8 cellular contexts compared by ENCODE assay signal in the genomic region with DNA sequence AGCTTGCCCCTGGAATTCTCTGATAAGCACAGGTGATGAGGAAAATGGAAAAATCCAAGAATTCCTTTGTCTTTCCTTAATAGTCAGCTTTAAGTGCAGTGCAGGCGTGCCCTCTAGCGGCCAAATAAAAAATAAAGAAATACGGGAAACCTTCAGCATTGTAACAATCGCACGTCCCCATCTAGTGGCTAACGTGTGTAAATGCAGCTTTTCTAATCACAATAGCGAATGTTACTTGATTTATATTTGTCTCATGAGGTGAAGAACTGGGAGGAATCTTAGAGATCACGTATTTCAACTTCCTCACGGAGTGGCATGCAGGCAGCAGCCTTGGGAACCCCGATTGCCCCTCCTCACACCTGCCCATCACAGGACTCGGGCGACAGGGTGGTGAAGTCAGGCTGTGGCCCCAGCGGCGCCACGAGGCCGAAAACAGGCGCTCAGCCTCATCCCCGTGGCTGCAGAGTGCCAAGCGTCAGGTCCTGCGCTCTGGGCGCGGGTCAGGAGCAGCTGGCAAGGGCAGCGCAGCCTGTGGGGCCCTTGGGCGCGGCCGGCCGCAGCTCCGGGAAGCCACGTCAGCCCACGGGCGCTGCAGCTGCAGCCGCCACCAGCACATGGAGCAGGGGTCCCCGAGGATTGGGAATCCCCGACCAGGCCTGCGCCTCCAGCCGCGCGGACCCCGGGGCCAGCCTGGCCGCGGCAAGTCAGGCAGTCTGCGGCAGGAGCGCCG. TPM values are rescaled to one million over a fixed set of nuclear protein-coding genes. Genes with fewer than 3 reads are reported as not detected.
DNase-seq lines count a peak whose midpoint lies in the region; ATAC-seq and TF ChIP-seq lines count a peak whose summit lies in the region.
"Not testable (repeated sequence)": the region's sequence is repeated elsewhere in the genome, so short reads cannot be mapped to it uniquely, and the experiment has no call there.

No MANE protein-coding gene starts in this region.

- TF ChIP-seq RAD21 in HCT116 (IDR thresholded peaks at IDR 0.05; ENCODE audit: low read depth), result peak; percentile 87

- peak overlapping the region; percentile 75 for H3K4me3 ChIP-seq in GM06990 (replicated peaks; ENCODE audit: low read depth, low read length)
- peak overlapping the region; percentile 48 to 68 for H3K4me3 ChIP-seq in HCT116 (replicated peaks in 1 of 2; ENCODE audit: low read depth in 1 of 2, low read length in 2 of 2)
- H3K4me3 ChIP-seq in prostate gland, result peak overlapping the region; percentile 60 to 75
- H3K4me3 ChIP-seq in thoracic aorta, result peak overlapping the region; percentile 90

- TF ChIP-seq CTCF in GM06990 (IDR thresholded peaks at IDR 0.05; ENCODE audit: insufficient read depth, low read length, poor library complexity, severe bottlenecking) (peak; percentile 59), HCT116 (IDR thresholded peaks at IDR 0.05 in 2 of 3, conservative IDR thresholded peaks at IDR 0.05 in 1 of 3; ENCODE audit: borderline replicate concordance in 1 of 3, insufficient read depth in 1 of 3, low read depth in 2 of 3, low read length in 2 of 3) (peak; percentile 62 to 99 (median 73)), prostate gland (IDR thresholded peaks at IDR 0.05) (peak; percentile 83 to 99 (median 94))
- not testable (repeated sequence) for TF ChIP-seq CTCF in thoracic aorta (IDR thresholded peaks at IDR 0.05)

- H2AFZ ChIP-seq in HCT116 (ENCODE audit: low read depth, low read length, poor library complexity, severe bottlenecking), result not testable (repeated sequence)

- RAD21 ChIA-PET in HCT116 (lab: Charles Lee; ENCODE audit: low non-redundant PET in 1 of 2, low total read pairs in 2 of 2, uncharacterized antibody in 2 of 2, unreplicated experiment in 2 of 2), result interaction anchor here in 1 of 2 experiments (1.8 kb wide), 1 partner anchor 255 kb away, joined by 10 read pairs; a partner anchor contains a TSS

- H3K9me3 Mint-ChIP-seq in immature natural killer cell, result not testable (repeated sequence)

- not testable (repeated sequence) for H3K79me2 ChIP-seq in HCT116 (ENCODE audit: insufficient read depth, low read length)

- intact Hi-C loops in HCT116 (cut with micrococcal nuclease), result loop anchor here (2.0 to 5.0 kb wide), 4 partner anchors 100 to 560 kb away; a partner anchor contains a TSS
- intact Hi-C loops in prostate gland (cut with DNase I), result not testable (repeated sequence)

- H3K4me1 ChIP-seq in HCT116 (ENCODE audit: control insufficient read depth in 1 of 2, insufficient read depth in 2 of 2, low read length in 2 of 2); prostate gland (replicated peaks); thoracic aorta (ENCODE audit: control insufficient read depth in 1 of 2, low read depth in 2 of 2): not testable (repeated sequence)

- peak; percentile 51 for ATAC-seq in HCT116
- ATAC-seq in thoracic aorta (ENCODE audit: insufficient number of reproducible peaks, low FRiP score, low read depth), result peak; percentile 88

- peak overlapping the region; percentile 93 to 98 (median 96) for H3K4me3 Mint-ChIP-seq in immature natural killer cell

- H3K36me3 ChIP-seq in GM06990 (ENCODE audit: control insufficient read depth, insufficient read depth, low read length); HCT116 (ENCODE audit: control insufficient read depth in 1 of 2, insufficient read depth in 2 of 2, low read length in 2 of 2); prostate gland; thoracic aorta: not testable (repeated sequence)

- 2% methylated on average over 34 of the region's 44 CpGs for WGBS in prostate gland

- CTCF ChIA-PET in HCT116 (lab: Charles Lee), result interaction anchor here (0.8 to 1.9 kb wide), 7 partner anchors 98 to 1120 kb away, joined by 3 to 19 read pairs (median 5); a partner anchor contains a TSS

- H3K9ac ChIP-seq in HCT116 (ENCODE audit: low read length), result peak overlapping the region; percentile 74

- BruUV-seq in HCT116 (replicated peaks; lab: Mats Ljungman, UMichigan), result not testable (repeated sequence)

- H4K20me1 ChIP-seq in HCT116 (ENCODE audit: insufficient read depth), result not testable (repeated sequence)

- H3K9me3 ChIP-seq in HCT116 (ENCODE audit: control insufficient read depth in 1 of 2, insufficient read depth in 1 of 2, low read depth in 1 of 2, low read length in 2 of 2); prostate gland; thoracic aorta: not testable (repeated sequence)

- H3K27me3 ChIP-seq in GM06990 (replicated peaks; ENCODE audit: control insufficient read depth, insufficient read depth, low read length); HCT116 (ENCODE audit: insufficient read depth, low read length); prostate gland (replicated peaks; ENCODE audit: insufficient read depth); thoracic aorta (replicated peaks; ENCODE audit: insufficient read depth): not testable (repeated sequence)

- peaks cover 5 to 12% of the 10 kb centered on the region in 2 donors for H3K4me1 Mint-ChIP-seq in immature natural killer cell

- not testable (repeated sequence) for H3K27me3 Mint-ChIP-seq in immature natural killer cell (ENCODE audit: low read depth in 3 of 3)

- TF ChIP-seq POLR2A in HCT116 (IDR thresholded peaks at IDR 0.05; ENCODE audit: borderline replicate concordance, extremely low read depth, insufficient read depth, insufficient read length); prostate gland (IDR thresholded peaks at IDR 0.05): not testable (repeated sequence)

- DNase-seq in GM06990 (ENCODE audit: extremely low read depth, insufficient read length), result peak; percentile 73
- DNase-seq in HCT116 (ENCODE audit: low read depth, low spot score), result peak; percentile 49
- DNase-seq in NCI-H460 (ENCODE audit: extremely low read depth, low read depth), result peak; percentile 24
- peak; percentile 49 for DNase-seq in activated CD8-positive, alpha-beta memory T cell treated with anti-CD3 and anti-CD28 coated beads, Interleukin-2, amount 50 U/mL, for 4 hours
- peak; percentile 56 for DNase-seq in dermis blood vessel endothelial cell
- DNase-seq in immature natural killer cell, result peak; percentile 67 to 75 (median 69)
- peak; percentile 75 for DNase-seq in prostate gland (ENCODE audit: low spot score)
- peak; percentile 35 for DNase-seq in thoracic aorta (ENCODE audit: low spot score)

- H3K27ac ChIP-seq in HCT116 (ENCODE audit: low read depth, low read length) (peak overlapping the region; percentile 89), prostate gland (peak overlapping the region; percentile 91 to 92), thoracic aorta (peak overlapping the region; percentile 87 to 91)

- H3K9me2 ChIP-seq in HCT116 (ENCODE audit: insufficient read depth), result not testable (repeated sequence)

- peak overlapping the region; percentile 84 to 96 (median 93) for H3K27ac Mint-ChIP-seq in immature natural killer cell

- H3K36me3 Mint-ChIP-seq in immature natural killer cell, result not testable (repeated sequence)

- POLR2A ChIA-PET in HCT116 (lab: Charles Lee), result interaction anchor here (0.6 to 1.8 kb wide), 2 partner anchors 112 to 255 kb away, joined by 3 to 10 read pairs; a partner anchor contains a TSS

- peak overlapping the region; percentile 75 for H3K4me2 ChIP-seq in HCT116 (ENCODE audit: low read length)

TF ChIP-seq in HCT116, 20 proteins besides CTCF, POLR2A, EP300 and RAD21:
- TF ChIP-seq, protein P1, sequence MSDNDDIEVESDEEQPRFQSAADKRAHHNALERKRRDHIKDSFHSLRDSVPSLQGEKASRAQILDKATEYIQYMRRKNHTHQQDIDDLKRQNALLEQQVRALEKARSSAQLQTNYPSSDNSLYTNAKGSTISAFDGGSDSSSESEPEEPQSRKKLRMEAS (IDR thresholded peaks at IDR 0.05), result peak; percentile 47; the same call in 1 of the 2 replicates
TF ChIP-seq in HCT116: peak in this region for 1; not testable (repeated sequence) for 19.

RNA-seq across cellular contexts. Expression of a gene that starts 0.5 kb away (rescaled TPM):
- total RNA-seq in HCT116 (2021; ENCODE audit: unreplicated experiment) (16.5 TPM), dermis blood vessel endothelial cell (56.5 and 61.8 TPM in 2 replicates), prostate gland (10 to 100 TPM; 16.3 to 26.2 TPM), thoracic aorta (10 to 100 TPM; 48.5 to 54.3 TPM)
- 3.8 and 4.6 TPM in 2 replicates for polyA plus RNA-seq in HCT116 (2012)
- total RNA-seq in NCI-H460 (2014; rRNA removed; shearing (Covaris generic)), result 13.4 and 19.3 TPM in 2 replicates
- polyA plus RNA-seq in NCI-H460 (2014; cell fraction: nucleus; rRNA removed), result 22.4 and 25.9 TPM in 2 replicates
- 10 to 100 TPM in 1 of 3 donors, 1 to 10 TPM in 2; 5.2 to 14.7 (median 5.6) TPM for polyA plus RNA-seq in immature natural killer cell

RNA-seq across cellular contexts. Expression of a gene that starts 17.8 kb away (rescaled TPM):
- 25.3 TPM for total RNA-seq in HCT116 (2021; ENCODE audit: unreplicated experiment)
- 28.9 and 30.7 TPM in 2 replicates for polyA plus RNA-seq in HCT116 (2012)
- 27.4 and 27.8 TPM in 2 replicates for total RNA-seq in NCI-H460 (2014; rRNA removed; shearing (Covaris generic))
- 38.4 and 40.2 TPM in 2 replicates for polyA plus RNA-seq in NCI-H460 (2014; cell fraction: nucleus; rRNA removed)
- total RNA-seq in dermis blood vessel endothelial cell, result 4.1 and 5.3 TPM in 2 replicates
- polyA plus RNA-seq in immature natural killer cell, result 10 to 100 TPM; 11.0 to 18.1 (median 13.2) TPM
- 10 to 100 TPM; 10.9 to 13.9 TPM for total RNA-seq in prostate gland
- total RNA-seq in thoracic aorta, result 1 to 10 TPM; 6.6 to 7.5 TPM

Comparison
In these comparisons a context has a peak if more than half of its experiments do, and no peak if none do; other contexts are left out.
1. Peak in every context shown above with its lines: DNase-seq, ATAC-seq, H3K4me3 ChIP-seq and H3K27ac ChIP-seq.
2. DNase-seq: peak in every context shown above with its lines; median percentile 75 in prostate gland; 73 in GM06990; 69 in immature natural killer cell; 56 in dermis blood vessel endothelial cell; 49 in HCT116; 49 in activated CD8-positive, alpha-beta memory T cell treated with anti-CD3 and anti-CD28 coated beads, Interleukin-2, amount 50 U/mL, for 4 hours; 35 in thoracic aorta; 24 in NCI-H460.